In genomic region chr7:28245108-28245868, GRCh38 we compare ENCODE assay signal across 20 cellular contexts.
"Had no signal": no experiment of that assay in that cellular context is flagged by ENCODE, and none has a peak within 500 bp of the region (broad histone marks: within the 10 kb centered on the region; RNA-seq: fewer than 3 reads in every experiment).

No MANE protein-coding gene starts in this region.

- H3K4me3 Mint-ChIP-seq: dendritic cell treated with granulocyte-macrophage colony-stimulating factor and Interleukin-4, amounts not matched to agents 40 ng/mL and 50 ng/mL, for 4 days; effector memory CD8-positive, alpha-beta T cell; stimulated activated naive CD8-positive, alpha-beta T cell treated with anti-CD3 and anti-CD28 coated beads, Interleukin-15, Interleukin-2, amounts not matched to agents 100 ng/mL and 50 ng/mL, for 24 hours; type B pancreatic cell had no signal

- FAIRE-seq: islet of Langerhans had no signal

- DNase-seq: activated CD4-positive, alpha-beta T cell treated with anti-CD3 and anti-CD28 coated beads for 1 hour; activated CD4-positive, alpha-beta T cell treated with anti-CD3 and anti-CD28 coated beads, Interleukin-2, amount 50 U/mL, for 4 hours; activated naive CD4-positive, alpha-beta T cell; activated T-cell treated with anti-CD3 and anti-CD28 coated beads for 4 hours; anterior cingulate cortex; effector memory CD8-positive, alpha-beta T cell; gastrocnemius medialis; heart left ventricle; left colon; naive B cell; ovary; right lobe of liver had no signal

- H3K27me3 ChIP-seq: gastrocnemius medialis, heart left ventricle, ovary, right lobe of liver, suprapubic skin had no signal

- H3K27me3 Mint-ChIP-seq: dendritic cell treated with granulocyte-macrophage colony-stimulating factor and Interleukin-4, amounts not matched to agents 40 ng/mL and 50 ng/mL, for 4 days; effector memory CD8-positive, alpha-beta T cell; naive B cell; type B pancreatic cell had no signal

- H3K4me3 ChIP-seq: gastrocnemius medialis, heart left ventricle, lung, ovary, right lobe of liver, smooth muscle cell, suprapubic skin had no signal

- H3K27ac Mint-ChIP-seq: dendritic cell treated with granulocyte-macrophage colony-stimulating factor and Interleukin-4, amounts not matched to agents 40 ng/mL and 50 ng/mL, for 4 days; effector memory CD8-positive, alpha-beta T cell; naive B cell; stimulated activated naive CD8-positive, alpha-beta T cell treated with anti-CD3 and anti-CD28 coated beads, Interleukin-15, Interleukin-2, amounts not matched to agents 100 ng/mL and 50 ng/mL, for 24 hours; type B pancreatic cell had no signal

- H3K36me3 Mint-ChIP-seq: type B pancreatic cell had no signal

- H3K4me1 ChIP-seq: gastrocnemius medialis, heart left ventricle, right lobe of liver, suprapubic skin had no signal

- H3K27ac ChIP-seq: epithelial cell of prostate, gastrocnemius medialis, heart left ventricle, ovary, right lobe of liver, suprapubic skin had no signal

- H3K9me3 ChIP-seq: gastrocnemius medialis, ovary, right lobe of liver, suprapubic skin had no signal

- H3K9me3 Mint-ChIP-seq: type B pancreatic cell had no signal

- ATAC-seq: effector memory CD8-positive, alpha-beta T cell; heart left ventricle; left colon had no signal

- H3K36me3 ChIP-seq: gastrocnemius medialis, heart left ventricle, ovary, right lobe of liver, suprapubic skin had no signal
